26 cellular contexts compared by ENCODE assay signal in the genomic region with DNA sequence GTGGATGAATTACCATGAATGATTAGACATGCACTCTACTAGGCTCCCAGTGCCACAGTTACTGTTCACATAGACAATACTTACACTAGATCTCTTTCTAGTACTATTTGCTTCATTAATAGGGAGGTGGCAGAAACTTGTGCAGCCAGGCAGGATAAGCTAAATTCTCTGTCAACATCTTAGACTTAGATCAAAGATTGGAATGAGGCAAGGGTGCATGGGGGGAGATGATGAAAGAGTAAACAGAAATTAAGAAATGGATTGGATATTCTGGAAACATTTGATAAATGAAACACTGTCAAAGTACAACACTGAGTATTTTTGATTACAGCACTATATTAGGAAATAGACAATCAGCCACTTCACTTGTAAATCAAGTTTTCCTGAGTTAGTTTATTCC.
"Had no signal": no experiment of that assay in that cellular context is flagged by ENCODE, and none has a peak within 500 bp of the region (broad histone marks: within the 10 kb centered on the region; RNA-seq: fewer than 3 reads in every experiment).

No MANE protein-coding gene starts in this region.

- H3K9me3 ChIP-seq: esophagus muscularis mucosa, gastroesophageal sphincter, heart left ventricle, lower lobe of right lung, mucosa of descending colon had no signal

- H3K27ac Mint-ChIP-seq: immature natural killer cell, mesothelial cell of epicardium, naive B cell had no signal

- FAIRE-seq: colon, endothelial cell of umbilical vein, frontal cortex, kidney had no signal

- H3K27ac ChIP-seq: coronary artery, dorsolateral prefrontal cortex, esophagus muscularis mucosa, foreskin keratinocyte, gastroesophageal sphincter, heart left ventricle, hepatocyte, left lung, lower lobe of right lung had no signal

- H3K79me2 ChIP-seq: hepatocyte had no signal

- H3K4me3 Mint-ChIP-seq: immature natural killer cell, mesothelial cell of epicardium, naive B cell had no signal

- DNase-seq: dermis blood vessel endothelial cell; dorsolateral prefrontal cortex; effector CD4-positive, alpha-beta T cell; effector memory CD4-positive, alpha-beta T cell; foreskin keratinocyte; heart left ventricle; hypothalamus; immature natural killer cell; islet precursor cell; kidney; kidney glomerular epithelial cell; left colon; left lung; left ventricle myocardium superior; lower lobe of right lung; mesenchymal stem cell; mucosa of descending colon; naive B cell had no signal

- H3K4me1 Mint-ChIP-seq: immature natural killer cell had no signal

- H3K4me1 ChIP-seq: esophagus muscularis mucosa, foreskin keratinocyte, gastroesophageal sphincter, left lung, lower lobe of right lung had no signal

- H2AFZ ChIP-seq: hepatocyte had no signal

- H3K4me2 ChIP-seq: hepatocyte had no signal

- H3K4me3 ChIP-seq: coronary artery, dorsolateral prefrontal cortex, esophagus muscularis mucosa, gastroesophageal sphincter, heart left ventricle, hepatocyte, left lung, lower lobe of right lung, mucosa of descending colon had no signal

- H3K27me3 ChIP-seq: dorsolateral prefrontal cortex, esophagus muscularis mucosa, foreskin keratinocyte, gastroesophageal sphincter, heart left ventricle, hepatocyte, left lung had no signal

- H3K36me3 ChIP-seq: esophagus muscularis mucosa, gastroesophageal sphincter, heart left ventricle, left lung, lower lobe of right lung had no signal

- ATAC-seq: foreskin keratinocyte, gastroesophageal sphincter, heart left ventricle, left colon, left lung, left ventricle myocardium superior, lower lobe of right lung, mucosa of descending colon had no signal
